12 cellular contexts compared by ENCODE assay signal in genomic region chr17:61007980-61008379, GRCh38.
DNase-seq lines count a peak whose midpoint lies in the region; FAIRE-seq and TF ChIP-seq lines count a peak whose summit lies in the region.
"Had no signal": no experiment of that assay in that cellular context is flagged by ENCODE, and none has a peak within 500 bp of the region (broad histone marks: within the 10 kb centered on the region; RNA-seq: fewer than 3 reads in every experiment).

No MANE protein-coding gene starts in this region.

- H3K27ac Mint-ChIP-seq in activated naive CD4-positive, alpha-beta T cell treated with anti-CD3 and anti-CD28 coated beads, Interleukin-2, amount 10 ng/mL, durations not matched to agents 7 days and 5 days, result no peak overlapping the region
- H3K27ac Mint-ChIP-seq: activated naive CD4-positive, alpha-beta T cell treated with anti-CD3 and anti-CD28 coated beads, Interleukin-2, amount 50 U/mL, for 24 hours; naive B cell had no signal

- no peaks in the 10 kb centered on the region for H3K27me3 Mint-ChIP-seq in activated naive CD4-positive, alpha-beta T cell treated with anti-CD3 and anti-CD28 coated beads, Interleukin-2, amount 10 ng/mL, durations not matched to agents 7 days and 5 days
- H3K27me3 Mint-ChIP-seq: activated naive CD4-positive, alpha-beta T cell treated with anti-CD3 and anti-CD28 coated beads, Interleukin-2, amount 50 U/mL, for 24 hours; naive B cell had no signal

- no peak overlapping the region for H3K4me3 ChIP-seq in WERI-Rb-1 (ENCODE audit: low read depth, low read length)
- H3K4me3 ChIP-seq: spleen had no signal

- H3K36me3 ChIP-seq in WERI-Rb-1, result no peaks in the 10 kb centered on the region
- H3K36me3 ChIP-seq: spleen had no signal

- H3K9me3 Mint-ChIP-seq in activated naive CD4-positive, alpha-beta T cell treated with anti-CD3 and anti-CD28 coated beads, Interleukin-2, amount 10 ng/mL, durations not matched to agents 7 days and 5 days, result no peaks in the 10 kb centered on the region
- H3K9me3 Mint-ChIP-seq: activated naive CD4-positive, alpha-beta T cell treated with anti-CD3 and anti-CD28 coated beads, Interleukin-2, amount 50 U/mL, for 24 hours had no signal

- CTCF ChIA-PET in activated naive CD4-positive, alpha-beta T cell treated with anti-CD3 and anti-CD28 coated beads, Interleukin-2, amount 10 ng/mL, durations not matched to agents 7 days and 5 days (lab: Charles Lee), result interaction anchor here (1.1 kb wide), 1 partner anchor 287 kb away, joined by 3 read pairs; no protein-coding TSS in a partner anchor

- no peaks in the 10 kb centered on the region for H3K27me3 ChIP-seq in WERI-Rb-1 (ENCODE audit: insufficient read depth, low read depth, severe bottlenecking)
- H3K27me3 ChIP-seq: spleen had no signal

- no peaks in the 10 kb centered on the region for H3K9me3 ChIP-seq in WERI-Rb-1 (ENCODE audit: severe bottlenecking)
- H3K9me3 ChIP-seq: spleen had no signal

- peak; percentile 5 for DNase-seq in ELF-1 (ENCODE audit: low read depth, low spot score)
- peak; percentile 67 for DNase-seq in brain pericyte (ENCODE audit: low read depth, low spot score)
- DNase-seq in kidney tubule cell (ENCODE audit: low spot score), result peak; percentile 23
- DNase-seq in putamen (ENCODE audit: low spot score), result peak; percentile 29
- DNase-seq in WERI-Rb-1, result no peak
- no peak for DNase-seq in HTR-8/SVneo (ENCODE audit: insufficient read length, low spot score)
- no peak for DNase-seq in activated naive CD4-positive, alpha-beta T cell treated with anti-CD3 and anti-CD28 coated beads, Interleukin-2, amount 10 ng/mL, durations not matched to agents 7 days and 5 days
- DNase-seq in NCI-H1048 (lab: John Stamatoyannopoulos, UW), result no peak
- DNase-seq: MV-4-11, naive B cell, spleen had no signal

- TF ChIP-seq CTCF in WERI-Rb-1 (IDR thresholded peaks at IDR 0.05; ENCODE audit: low read depth, low read length), result no peak

- H3K27ac ChIP-seq in WERI-Rb-1, result no peak overlapping the region

- FAIRE-seq in HTR-8/SVneo (lab: Jason Lieb, UNC), result no peak

- no peaks in the 10 kb centered on the region for H3K36me3 Mint-ChIP-seq in activated naive CD4-positive, alpha-beta T cell treated with anti-CD3 and anti-CD28 coated beads, Interleukin-2, amount 10 ng/mL, durations not matched to agents 7 days and 5 days

- peaks cover 1% of the 10 kb centered on the region for H3K4me1 Mint-ChIP-seq in activated naive CD4-positive, alpha-beta T cell treated with anti-CD3 and anti-CD28 coated beads, Interleukin-2, amount 10 ng/mL, durations not matched to agents 7 days and 5 days

- H3K4me3 Mint-ChIP-seq in activated naive CD4-positive, alpha-beta T cell treated with anti-CD3 and anti-CD28 coated beads, Interleukin-2, amount 10 ng/mL, durations not matched to agents 7 days and 5 days, result no peak overlapping the region
- H3K4me3 Mint-ChIP-seq: activated naive CD4-positive, alpha-beta T cell treated with anti-CD3 and anti-CD28 coated beads, Interleukin-2, amount 50 U/mL, for 24 hours; naive B cell had no signal

Comparison
In these comparisons a context has a peak if more than half of its experiments do, and no peak if none do; other contexts are left out.
1. DNase-seq: peak in ELF-1 (single experiment), brain pericyte (single experiment), kidney tubule cell (single experiment) and putamen (single experiment); none in WERI-Rb-1 (single experiment), HTR-8/SVneo (single experiment), activated naive CD4-positive, alpha-beta T cell treated with anti-CD3 and anti-CD28 coated beads, Interleukin-2, amount 10 ng/mL, durations not matched to agents 7 days and 5 days (single experiment) and NCI-H1048 (single experiment).